In the genomic region with DNA sequence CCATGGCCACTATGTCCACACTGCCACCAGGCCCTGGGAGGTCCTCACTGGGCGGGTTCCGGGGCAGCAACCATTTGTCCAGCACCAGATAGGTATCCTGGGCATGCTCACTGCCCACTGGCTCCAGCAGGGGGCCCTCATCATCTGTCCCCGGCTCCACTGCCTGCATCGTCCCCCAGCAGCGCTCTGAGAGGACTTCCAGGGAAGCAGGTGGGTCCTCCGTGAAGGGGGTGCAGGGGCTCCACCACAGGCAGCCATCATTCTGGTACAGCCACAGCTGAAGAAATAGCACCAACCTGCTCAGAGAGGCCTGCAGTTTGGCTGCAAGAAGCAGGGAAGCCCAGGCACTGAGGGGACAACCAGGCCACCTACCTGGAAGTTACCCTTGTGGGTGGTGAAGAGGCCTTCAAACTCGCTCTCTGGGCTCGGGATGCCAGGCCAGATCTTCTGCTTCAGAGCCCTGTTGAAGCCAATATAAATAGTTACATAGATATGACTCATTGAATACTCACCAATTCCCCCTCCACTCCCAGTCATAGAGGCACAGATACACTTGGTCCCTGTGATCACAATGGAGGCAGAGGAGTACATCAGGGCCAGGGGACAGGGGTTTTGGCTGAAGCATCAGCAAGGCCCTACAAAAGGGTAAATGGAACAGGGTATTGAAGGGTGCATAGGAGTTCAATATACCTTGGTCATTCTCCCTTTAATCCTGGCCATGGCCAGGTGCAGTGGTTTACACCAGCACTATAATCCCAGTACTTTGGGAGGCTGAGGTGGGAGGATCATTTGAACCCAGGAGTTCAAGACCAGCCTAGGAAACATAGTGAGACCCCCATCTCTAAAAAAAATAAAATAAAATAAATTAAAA, we compare ENCODE assay signal across 9 cellular contexts. TPM values are rescaled to one million over a fixed set of nuclear protein-coding genes. Genes with fewer than 3 reads are reported as not detected.
DNase-seq lines count a peak whose midpoint lies in the region; ATAC-seq, FAIRE-seq and TF ChIP-seq lines count a peak whose summit lies in the region.
"Had no signal": no experiment of that assay in that cellular context is flagged by ENCODE, and none has a peak within 500 bp of the region (broad histone marks: within the 10 kb centered on the region; RNA-seq: fewer than 3 reads in every experiment).

No MANE protein-coding gene starts in this region.

- ATAC-seq in pancreas (no peak), gastrocnemius medialis (no peak), HG02678 (IDR thresholded peaks at IDR 0.05; ENCODE audit: unreplicated experiment) (no peak)

- intact Hi-C loops in Caco-2 (cut with micrococcal nuclease; ENCODE audit: unreplicated experiment) (no loop called here), pancreas (cut with DNase I) (no loop called here), gastrocnemius medialis (cut with DNase I; ENCODE audit: low total_unique reads) (loop anchor here (10.0 kb wide), 3 partner anchors 84 to 984 kb away; partner anchors contain the start of genes TSPAN16 and ZNF653)

- no peak overlapping the region for H3K4me3 Mint-ChIP-seq in Caco-2 (ENCODE audit: unreplicated experiment)
- H3K4me3 Mint-ChIP-seq: activated B cell treated with CpG ODN at 0.5 μM for 24 hours had no signal

- no peak for FAIRE-seq in pancreas (lab: Jason Lieb, UNC)

- H3K27ac ChIP-seq in HEK293 (ENCODE audit: extremely low read depth, low read depth, low read length) (no peak overlapping the region), esophagus (ENCODE audit: low read depth in 2 of 2, low read length in 1 of 2) (peak overlapping the region; percentile 29 to 81), pancreas (peak overlapping the region in 1 of 4 donors; percentile 37), gastrocnemius medialis (peak overlapping the region in 2 of 4 donors; percentile 19 to 34)

- H3K27me3 Mint-ChIP-seq in Caco-2 (ENCODE audit: insufficient read depth, unreplicated experiment) = no peaks in the 10 kb centered on the region
- H3K27me3 Mint-ChIP-seq: activated B cell treated with CpG ODN at 0.5 μM for 24 hours had no signal

- H3K9me3 ChIP-seq in Caco-2 (no peaks in the 10 kb centered on the region), HEK293 (ENCODE audit: control insufficient read depth, insufficient read depth, low read depth, low read length) (no peaks in the 10 kb centered on the region), esophagus (ENCODE audit: control insufficient read depth in 2 of 2, insufficient read depth in 1 of 2, low read depth in 1 of 2, low read length in 1 of 2) (no peaks in the 10 kb centered on the region), pancreas (no peaks in the 10 kb centered on the region), gastrocnemius medialis (no peaks in the 10 kb centered on the region)

- H3K9me3 Mint-ChIP-seq in Caco-2 (ENCODE audit: unreplicated experiment) = no peaks in the 10 kb centered on the region
- H3K9me3 Mint-ChIP-seq: activated B cell treated with CpG ODN at 0.5 μM for 24 hours had no signal

- H3K36me3 Mint-ChIP-seq in Caco-2 (ENCODE audit: insufficient read depth, unreplicated experiment) = peaks cover 12% of the 10 kb centered on the region

- DNase-seq in Caco-2 (peak; percentile 50 to 64), SW480 (ENCODE audit: low spot score) (peak; percentile 38), pancreas (peak in 4 of 6 donors; percentile 35 to 69 (median 54)), gastrocnemius medialis (no peak), NCI-H2029 treated with DMSO at 0.1 percent for 48 hours (lab: John Stamatoyannopoulos, UW) (no peak)
- DNase-seq: activated B cell treated with CpG ODN at 0.5 μM for 24 hours had no signal

- H3K27me3 ChIP-seq in Caco-2 (replicated peaks; ENCODE audit: control insufficient read depth, insufficient read depth, low read length) (no peaks in the 10 kb centered on the region), esophagus (ENCODE audit: control insufficient read depth in 1 of 2, insufficient read depth in 2 of 2, low read length in 2 of 2) (peaks cover 0 to 7% of the 10 kb centered on the region in 2 donors), pancreas (no peaks in the 10 kb centered on the region), gastrocnemius medialis (peaks cover 18 to 22% (median 20%) of the 10 kb centered on the region in 3 donors)

- H3K4me1 ChIP-seq in Caco-2 (peaks cover 10% of the 10 kb centered on the region; the same call in 1 of the 2 replicates), HEK293 (ENCODE audit: control insufficient read depth, insufficient read depth, low read length) (peaks cover 4% of the 10 kb centered on the region), esophagus (ENCODE audit: control insufficient read depth in 2 of 2, insufficient read depth in 2 of 2, low read length in 1 of 2) (peaks cover 17 to 31% of the 10 kb centered on the region in 2 donors), pancreas (peaks cover 4 to 33% (median 5%) of the 10 kb centered on the region in 3 donors), gastrocnemius medialis (peaks cover 36 to 40% of the 10 kb centered on the region in 2 donors)

- no peaks in the 10 kb centered on the region for H3K4me1 Mint-ChIP-seq in Caco-2 (ENCODE audit: low read depth, unreplicated experiment)

- POLR2A ChIA-PET in Caco-2 (lab: Charles Lee) = no interaction called here
- POLR2A ChIA-PET in HEK293 (lab: Yijun Ruan, JAX) = no interaction called here

- no peak overlapping the region for H3K27ac Mint-ChIP-seq in Caco-2 (ENCODE audit: unreplicated experiment)
- H3K27ac Mint-ChIP-seq: activated B cell treated with CpG ODN at 0.5 μM for 24 hours had no signal

- no peak for TF ChIP-seq POLR2A in gastrocnemius medialis (IDR thresholded peaks at IDR 0.05)

- in situ Hi-C loops in gastrocnemius medialis (cut with MboI; ENCODE audit: low sequenced_read_pairs in 4 of 4) = loop anchor here in 2 of 4 donors (5.0 to 25.0 kb wide), 2 partner anchors 59 to 209 kb away; partner anchors contain the start of genes ACP5 (in 1 of the 2), ODAD3 (in 1 of the 2), PRKCSH (in 1 of the 2) and ZNF627 (in 1 of the 2)

- CTCF ChIA-PET in Caco-2 (lab: Charles Lee) = interaction anchor here (0.6 kb wide), 1 partner anchor 308 kb away, joined by 4 read pairs; no protein-coding TSS in a partner anchor
- CTCF ChIA-PET in HEK293 (lab: Yijun Ruan, JAX) = interaction anchor here (0.9 to 5.6 kb wide), 8 partner anchors 20 to 104 kb away, joined by 3 to 66 read pairs (median 8); partner anchors contain the start of genes RGL3 and TSPAN16

- peak; percentile 33 to 64 for TF ChIP-seq CTCF in Caco-2 (IDR thresholded peaks at IDR 0.05; ENCODE audit: insufficient read depth in 1 of 2, low read depth in 1 of 2, low read length in 1 of 2, severe bottlenecking in 1 of 2, unreplicated experiment in 1 of 2)
- peak; percentile 79; the same call in 1 of the 2 replicates for TF ChIP-seq CTCF in HEK293 (tag by site-specific recombination; IDR thresholded peaks at IDR 0.05)
- TF ChIP-seq CTCF in pancreas (IDR thresholded peaks at IDR 0.05) = peak in 3 of 4 donors; percentile 15 to 38 (median 37)
- peak in 2 of 5 experiments; percentile 3 to 35 for TF ChIP-seq CTCF in gastrocnemius medialis (IDR thresholded peaks at IDR 0.05 in 4 of 5, conservative IDR thresholded peaks at IDR 0.05 in 1 of 5)

- H3K36me3 ChIP-seq in Caco-2 (ENCODE audit: control insufficient read depth, insufficient read depth, low read length) (no peaks in the 10 kb centered on the region), HEK293 (ENCODE audit: control insufficient read depth in 2 of 2, insufficient read depth in 1 of 2, low read length in 2 of 2) (peaks cover 0 to 21% of the 10 kb centered on the region in 2 experiments; a peak in 2 of 3 replicates), esophagus (ENCODE audit: control insufficient read depth in 2 of 2, insufficient read depth in 2 of 2, low read length in 1 of 2) (peaks cover 0 to 4% of the 10 kb centered on the region in 2 donors), pancreas (no peaks in the 10 kb centered on the region), gastrocnemius medialis (no peaks in the 10 kb centered on the region)

- 45 to 47% methylated on average over 8 of the region's 8 CpGs for WGBS in esophagus, 2 donors
- WGBS in pancreas, 2 donors = 50 to 54% methylated on average over 8 of the region's 8 CpGs

- BruUV-seq in Caco-2 (replicated peaks; lab: Mats Ljungman, UMichigan) = no TSS peak

- H3K4me3 ChIP-seq in Caco-2 (ENCODE audit: low read depth, low read length) (no peak overlapping the region), HEK293 (ENCODE audit: low read depth, low read length) (no peak overlapping the region), esophagus (ENCODE audit: low read depth in 1 of 2, low read length in 2 of 2) (no peak overlapping the region), pancreas (no peak overlapping the region), gastrocnemius medialis (no peak overlapping the region)

TF ChIP-seq in HEK293, 187 proteins besides CTCF, POLR2A, EP300 and RAD21 (continues in another document):
- no peak for TF ChIP-seq GLI2 (tag by site-specific recombination; IDR thresholded peaks at IDR 0.05; ENCODE audit: borderline replicate concordance, low read depth)
- 0 out of 2 replicates have a peak, but pooled peaks have one; percentile 28 for TF ChIP-seq ZNF629 (tag by site-specific recombination; IDR thresholded peaks at IDR 0.05)
- TF ChIP-seq ZNF2 (tag by site-specific recombination; IDR thresholded peaks at IDR 0.05) = no peak

RNA-seq across cellular contexts. Expression of gene SWSAP1, which starts 4.1 kb away (rescaled TPM):
- total RNA-seq in Caco-2 (2022) (3.7 and 3.9 TPM in 2 replicates), pancreas (1 to 10 TPM in 4 of 6 donors, under 1 TPM in 2; 0.55 to 1.5 (median 1.1) TPM), gastrocnemius medialis (1 to 10 TPM in 3 of 4 donors, under 1 TPM in 1; 0.51 to 1.7 (median 1.2) TPM)
- polyA plus RNA-seq in esophagus (1 to 10 TPM; 2.2 to 2.8 TPM), pancreas (1 to 10 TPM; 1.8 to 2.7 TPM)

RNA-seq across cellular contexts. Expression of gene EPOR, which starts 5.6 kb away (rescaled TPM):
- total RNA-seq in Caco-2 (2022) (6.1 and 7.9 TPM in 2 replicates), pancreas (10 to 100 TPM in 1 of 6 donors, 1 to 10 TPM in 5; 5.4 to 16.3 (median 8.0) TPM), gastrocnemius medialis (1 to 10 TPM; 1.3 to 6.0 (median 2.2) TPM)
- polyA plus RNA-seq in esophagus (1 to 10 TPM; 1.2 to 1.4 TPM), pancreas (10 to 100 TPM; 30.4 to 46.2 TPM)

RNA-seq across cellular contexts. Expression of gene PLPPR2, which starts 23.3 kb away (rescaled TPM):
- total RNA-seq in Caco-2 (2022) (5.6 and 7.4 TPM in 2 replicates), pancreas (10 to 100 TPM in 1 of 6 donors, 1 to 10 TPM in 5; 4.4 to 11.0 (median 7.1) TPM), gastrocnemius medialis (10 to 100 TPM; 18.6 to 46.2 (median 36.9) TPM)
- polyA plus RNA-seq in esophagus (1 to 10 TPM; 7.3 to 8.6 TPM), pancreas (10 to 100 TPM; 15.7 to 32.8 TPM)

RNA-seq across cellular contexts. Expression of gene CCDC159, which starts 32.2 kb away (rescaled TPM):
- total RNA-seq in Caco-2 (2022) (11.7 and 13.9 TPM in 2 replicates), pancreas (10 to 100 TPM; 11.6 to 21.1 (median 14.1) TPM), gastrocnemius medialis (1 to 10 TPM in 3 of 4 donors, under 1 TPM in 1; 0.85 to 9.2 (median 2.0) TPM)
- polyA plus RNA-seq in esophagus (10 to 100 TPM; 22.5 to 47.6 TPM), pancreas (100 to 1,000 TPM in 1 of 2 donors, 10 to 100 TPM in 1; 86.6 to 106 TPM)

RNA-seq across cellular contexts. Expression of gene TMEM205, which starts 32.5 kb away (rescaled TPM):
- total RNA-seq in Caco-2 (2022) (68.3 and 76.1 TPM in 2 replicates), pancreas (10 to 100 TPM; 41.4 to 69.2 (median 53.0) TPM), gastrocnemius medialis (100 to 1,000 TPM; 159 to 284 (median 164) TPM)
- polyA plus RNA-seq in esophagus (10 to 100 TPM; 39.8 to 67.1 TPM), pancreas (100 to 1,000 TPM in 1 of 2 donors, 10 to 100 TPM in 1; 84.5 to 175 TPM)

Comparison
In these comparisons a context has a peak if more than half of its experiments do, and no peak if none do; other contexts are left out.
1. DNase-seq: peak in Caco-2 (2 of 2), SW480 (single experiment) and pancreas (4 of 6); none in gastrocnemius medialis (0 of 2) and NCI-H2029 treated with DMSO at 0.1 percent for 48 hours (single experiment).